Comparison of ENCODE assay signal across 19 cellular contexts in genomic region chr19:10122066-10122465, GRCh38. TPM values are rescaled to one million over a fixed set of nuclear protein-coding genes. Genes with fewer than 3 reads are reported as not detected.
A peak's percentile ranks its signal among the peaks of the same experiment; 100 is the strongest.
DNase-seq lines count a peak whose midpoint lies in the region; ATAC-seq and TF ChIP-seq lines count a peak whose summit lies in the region.
"Had no signal": no experiment of that assay in that cellular context is flagged by ENCODE, and none has a peak within 500 bp of the region (broad histone marks: within the 10 kb centered on the region; RNA-seq: fewer than 3 reads in every experiment).

No MANE protein-coding gene starts in this region.

- ATAC-seq in GM21423 (IDR thresholded peaks at IDR 0.05; ENCODE audit: unreplicated experiment) (no peak), HG03097 (IDR thresholded peaks at IDR 0.05; ENCODE audit: low FRiP score, unreplicated experiment) (no peak), body of pancreas (no peak)

- intact Hi-C loops in dendritic cell treated with granulocyte-macrophage colony-stimulating factor and Interleukin-4, amounts not matched to agents 40 ng/mL and 50 ng/mL, for 4 days (cut with micrococcal nuclease) = no loop called here
- intact Hi-C loops in body of pancreas (cut with DNase I) = no loop called here

- H3K4me1 ChIP-seq in GM23248 (ENCODE audit: insufficient read depth) (peaks cover 14% of the 10 kb centered on the region), body of pancreas (peaks cover 11% of the 10 kb centered on the region)

- H3K4me3 ChIP-seq in GM23248 (no peak overlapping the region), body of pancreas (no peak overlapping the region)
- H3K4me3 ChIP-seq: lung, Peyer's patch, smooth muscle cell had no signal

- H3K9me2 ChIP-seq in GM23248 (ENCODE audit: insufficient read depth) = no peaks in the 10 kb centered on the region

- H3K9me3 ChIP-seq in GM23248 (ENCODE audit: low read depth) (no peaks in the 10 kb centered on the region), body of pancreas (no peaks in the 10 kb centered on the region)
- H3K9me3 ChIP-seq: Peyer's patch had no signal

- WGBS in GM23248 (ENCODE audit: low coverage in 1 of 2, low lambda C conversion rate in 2 of 2, missing lambda C conversion rate in 2 of 2), 2 experiments = 10 to 12% methylated on average over 6 of the region's 6 CpGs
- 78 to 85% methylated on average over 6 of the region's 6 CpGs for WGBS in body of pancreas, 2 donors

- H3K27me3 ChIP-seq in GM23248 (replicated peaks; ENCODE audit: insufficient read depth) (no peaks in the 10 kb centered on the region), body of pancreas (no peaks in the 10 kb centered on the region)
- H3K27me3 ChIP-seq: Peyer's patch had no signal

- H3K79me2 ChIP-seq in GM23248 (ENCODE audit: insufficient read depth) = peaks cover 26% of the 10 kb centered on the region

- H3K27me3 Mint-ChIP-seq in dendritic cell treated with granulocyte-macrophage colony-stimulating factor and Interleukin-4, amounts not matched to agents 40 ng/mL and 50 ng/mL, for 4 days = no peaks in the 10 kb centered on the region
- peaks cover 6% of the 10 kb centered on the region for H3K27me3 Mint-ChIP-seq in neural crest cell (ENCODE audit: low read depth)
- H3K27me3 Mint-ChIP-seq: IgD-negative memory B cell had no signal

- H3K27ac Mint-ChIP-seq in dendritic cell treated with granulocyte-macrophage colony-stimulating factor and Interleukin-4, amounts not matched to agents 40 ng/mL and 50 ng/mL, for 4 days = peak overlapping the region; percentile 95
- no peak overlapping the region for H3K27ac Mint-ChIP-seq in neural crest cell (ENCODE audit: unreplicated experiment)

- H3K27ac ChIP-seq in 22Rv1 (peak overlapping the region; percentile 45), GM23248 (peak overlapping the region; percentile 91), body of pancreas (no peak overlapping the region)

- peaks cover 6% of the 10 kb centered on the region; the same call in 1 of the 2 replicates for H3K36me3 ChIP-seq in GM23248 (ENCODE audit: low read depth)
- H3K36me3 ChIP-seq in body of pancreas (replicated peaks in 1 of 2; ENCODE audit: insufficient read depth in 1 of 2, low read depth in 2 of 2) = peaks cover 5 to 8% of the 10 kb centered on the region in 2 donors

- no peak for TF ChIP-seq POLR2A in body of pancreas (IDR thresholded peaks at IDR 0.05)

- in situ Hi-C loops in GM23248 (cut with MboI) = no loop called here

- DNase-seq in GM23248 = peak; percentile 86
- no peak for DNase-seq in neural crest cell (ENCODE audit: low read depth, low spot score)
- no peak for DNase-seq in DMS 273 (lab: John Stamatoyannopoulos, UW; ENCODE audit: unreplicated experiment)
- no peak for DNase-seq in body of pancreas
- DNase-seq: activated T-cell treated with anti-CD3 and anti-CD28 coated beads for 4 hours, anterior cingulate cortex, DMS53, hypothalamus, NCI-H1417 treated with DMSO at 0.1 percent for 48 hours, NCI-H524 treated with DMSO at 0.1 percent for 48 hours, Peyer's patch, substantia nigra had no signal

- H3K9ac ChIP-seq in GM23248 = peak overlapping the region; percentile 96

- H3K9me3 Mint-ChIP-seq in dendritic cell treated with granulocyte-macrophage colony-stimulating factor and Interleukin-4, amounts not matched to agents 40 ng/mL and 50 ng/mL, for 4 days = no peaks in the 10 kb centered on the region
- H3K9me3 Mint-ChIP-seq in neural crest cell = no peaks in the 10 kb centered on the region
- H3K9me3 Mint-ChIP-seq: IgD-negative memory B cell had no signal

- peaks cover 32% of the 10 kb centered on the region for H3F3A ChIP-seq in GM23248 (ENCODE audit: insufficient read depth)

- no peak overlapping the region for H2AFZ ChIP-seq in GM23248

- no peak for TF ChIP-seq CTCF in 22Rv1 (IDR thresholded peaks at IDR 0.05)
- no peak for TF ChIP-seq CTCF in neural crest cell (conservative IDR thresholded peaks at IDR 0.05)
- no peak for TF ChIP-seq CTCF in body of pancreas (IDR thresholded peaks at IDR 0.05)

- H3K4me3 Mint-ChIP-seq in dendritic cell treated with granulocyte-macrophage colony-stimulating factor and Interleukin-4, amounts not matched to agents 40 ng/mL and 50 ng/mL, for 4 days = no peak overlapping the region
- H3K4me3 Mint-ChIP-seq in neural crest cell = peak overlapping the region; percentile 65

- H4K20me1 ChIP-seq in GM23248 (ENCODE audit: insufficient read depth) = no peaks in the 10 kb centered on the region

- H3K4me1 Mint-ChIP-seq in dendritic cell treated with granulocyte-macrophage colony-stimulating factor and Interleukin-4, amounts not matched to agents 40 ng/mL and 50 ng/mL, for 4 days (ENCODE audit: low read depth) = peaks cover 48% of the 10 kb centered on the region
- peaks cover 11% of the 10 kb centered on the region for H3K4me1 Mint-ChIP-seq in neural crest cell

- H3K36me3 Mint-ChIP-seq in dendritic cell treated with granulocyte-macrophage colony-stimulating factor and Interleukin-4, amounts not matched to agents 40 ng/mL and 50 ng/mL, for 4 days (ENCODE audit: low read depth) = peaks cover 52% of the 10 kb centered on the region
- peaks cover 10% of the 10 kb centered on the region for H3K36me3 Mint-ChIP-seq in neural crest cell (ENCODE audit: low read depth)

- peak overlapping the region; percentile 93 for H3K4me2 ChIP-seq in GM23248 (ENCODE audit: unreplicated experiment)
- H3K4me2 ChIP-seq: smooth muscle cell had no signal

RNA-seq across cellular contexts. Expression of gene EIF3G, which starts 2.4 kb away (rescaled TPM):
- 211 and 259 TPM in 2 replicates for total RNA-seq in GM23248 (2014; rRNA removed; shearing (Covaris generic))
- 176 and 179 TPM in 2 replicates for polyA plus RNA-seq in GM23248 (2016; fragmentation: Nextera tagmentation; extraction: Ambion mirVana)
- 210 and 224 TPM in 2 replicates for total RNA-seq in neural crest cell
- 100 to 1,000 TPM; 192 to 209 TPM for total RNA-seq in body of pancreas

RNA-seq across cellular contexts. Expression of gene P2RY11, which starts 10.6 kb away (rescaled TPM):
- total RNA-seq in GM23248 (2014; rRNA removed; shearing (Covaris generic)) = 2.9 and 6.3 TPM in 2 replicates
- 2.5 and 2.8 TPM in 2 replicates for polyA plus RNA-seq in GM23248 (2016; fragmentation: Nextera tagmentation; extraction: Ambion mirVana)
- total RNA-seq in neural crest cell = 25.9 and 26.9 TPM in 2 replicates
- total RNA-seq in body of pancreas = 1 to 10 TPM; 2.9 to 3.6 TPM

RNA-seq across cellular contexts. Expression of gene PPAN, which starts 15.9 kb away (rescaled TPM):
- total RNA-seq in GM23248 (2014; rRNA removed; shearing (Covaris generic)) = 39.7 and 47.0 TPM in 2 replicates
- 44.2 and 47.7 TPM in 2 replicates for polyA plus RNA-seq in GM23248 (2016; fragmentation: Nextera tagmentation; extraction: Ambion mirVana)
- total RNA-seq in neural crest cell = 77.8 and 84.5 TPM in 2 replicates
- 10 to 100 TPM; 11.5 to 14.0 TPM for total RNA-seq in body of pancreas

RNA-seq across cellular contexts. Expression of gene ANGPTL6, which starts 19.6 kb away (rescaled TPM):
- total RNA-seq in GM23248 (2014; rRNA removed; shearing (Covaris generic)) = 0.22 and 0.63 TPM in 2 replicates
- 0.46 and 0.58 TPM in 2 replicates for polyA plus RNA-seq in GM23248 (2016; fragmentation: Nextera tagmentation; extraction: Ambion mirVana)
- total RNA-seq in neural crest cell = not detected in 2 replicates
- not detected for total RNA-seq in body of pancreas

RNA-seq across cellular contexts. Expression of gene SHFL, which starts 35.9 kb away (rescaled TPM):
- total RNA-seq in GM23248 (2014; rRNA removed; shearing (Covaris generic)) = 30.6 and 33.0 TPM in 2 replicates
- polyA plus RNA-seq in GM23248 (2016; fragmentation: Nextera tagmentation; extraction: Ambion mirVana) = 28.4 and 29.8 TPM in 2 replicates
- total RNA-seq in neural crest cell (0.89 and 0.93 TPM in 2 replicates), body of pancreas (10 to 100 TPM; 19.1 to 21.0 TPM)

Comparison
In these comparisons a context has a peak if more than half of its experiments do, and no peak if none do; other contexts are left out.
1. H3K27ac ChIP-seq: peak in 22Rv1 (single experiment) and GM23248 (single experiment); none in body of pancreas (0 of 4).